ENCODE assay signal across 9 cellular contexts in genomic region chr9:128457207-128457606, GRCh38. TPM values are rescaled to one million over a fixed set of nuclear protein-coding genes. Genes with fewer than 3 reads are reported as not detected.
DNase-seq lines count a peak whose midpoint lies in the region; ATAC-seq, FAIRE-seq and TF ChIP-seq lines count a peak whose summit lies in the region.
"Had no signal": no experiment of that assay in that cellular context is flagged by ENCODE, and none has a peak within 500 bp of the region (broad histone marks: within the 10 kb centered on the region; RNA-seq: fewer than 3 reads in every experiment).

No MANE protein-coding gene starts in this region.

- no peak overlapping the region for H3K18ac ChIP-seq in H9 (ENCODE audit: insufficient read length, low read depth, low read length)

- H3K9me3 ChIP-seq in H9 (ENCODE audit: control insufficient read depth, low read depth, low read length) (no peaks in the 10 kb centered on the region), WERI-Rb-1 (ENCODE audit: severe bottlenecking) (no peaks in the 10 kb centered on the region), skeletal muscle tissue (ENCODE audit: control insufficient read depth in 3 of 3, low read length in 3 of 3) (no peaks in the 10 kb centered on the region)

- H3K4me1 ChIP-seq in H9 (ENCODE audit: insufficient read depth, low read length) = no peaks in the 10 kb centered on the region
- peaks cover 7 to 11% (median 8%) of the 10 kb centered on the region in 3 donors for H3K4me1 ChIP-seq in skeletal muscle tissue (ENCODE audit: control insufficient read depth in 3 of 3, insufficient read depth in 3 of 3, low read length in 3 of 3)

- no peak overlapping the region for H3K27ac Mint-ChIP-seq in H9
- H3K27ac Mint-ChIP-seq in glutamatergic neuron (ENCODE audit: unreplicated experiment) = no peak overlapping the region

- peak overlapping the region; percentile 78 to 89 for H3K4me3 Mint-ChIP-seq in H9
- peak overlapping the region; percentile 88 for H3K4me3 Mint-ChIP-seq in glutamatergic neuron (ENCODE audit: unreplicated experiment)

- no peak overlapping the region for H2BK5ac ChIP-seq in H9 (ENCODE audit: insufficient read length, low read length)

- no peak overlapping the region for H2AK5ac ChIP-seq in H9 (ENCODE audit: insufficient read length, low read length)

- FAIRE-seq in frontal cortex (lab: Jason Lieb, UNC) = no peak

- H3K9ac ChIP-seq in H9 (ENCODE audit: extremely low read depth, insufficient read length, low read length) = no peak overlapping the region
- peak overlapping the region in 1 of 3 donors; percentile 0 for H3K9ac ChIP-seq in skeletal muscle tissue (ENCODE audit: low read depth in 1 of 3, low read length in 3 of 3)

- no peaks in the 10 kb centered on the region for H4K20me1 ChIP-seq in H9 (ENCODE audit: control insufficient read depth, insufficient read depth, insufficient read length)

- no peak overlapping the region for H2BK120ac ChIP-seq in H9 (ENCODE audit: low read depth, low read length, poor library complexity, severe bottlenecking)

- H3K27me3 Mint-ChIP-seq in H9 (ENCODE audit: low read depth) (peaks cover 84% of the 10 kb centered on the region), glutamatergic neuron (ENCODE audit: unreplicated experiment) (peaks cover 5% of the 10 kb centered on the region)

- H4K8ac ChIP-seq in H9 (replicated peaks; ENCODE audit: insufficient read length, low read depth, low read length) = no peak overlapping the region

- no CpG with 5 or more reads among the region's 14 CpGs for WGBS in H9 (ENCODE audit: extremely low coverage, insufficient read length, low lambda C conversion rate)

- H3K23me2 ChIP-seq in H9 (ENCODE audit: insufficient read length, low read depth, low read length, poor library complexity, severe bottlenecking) = peaks cover 12% of the 10 kb centered on the region

- no peaks in the 10 kb centered on the region for H3K79me1 ChIP-seq in H9 (ENCODE audit: insufficient read depth, low read depth, low read length, poor library complexity, severe bottlenecking)

- no peak overlapping the region for H3K56ac ChIP-seq in H9 (ENCODE audit: insufficient read length, low read depth, low read length)

- peaks cover 36% of the 10 kb centered on the region for H3K36me3 ChIP-seq in WERI-Rb-1
- H3K36me3 ChIP-seq in skeletal muscle tissue (ENCODE audit: control insufficient read depth in 3 of 3, insufficient read depth in 3 of 3, low read length in 3 of 3) = peaks cover 12 to 13% (median 13%) of the 10 kb centered on the region in 3 donors

- H3K79me2 ChIP-seq in H9 (ENCODE audit: insufficient read depth, low read length) = no peaks in the 10 kb centered on the region

- H3K27ac ChIP-seq in H9 (ENCODE audit: insufficient read length, low read depth, low read length) (no peak overlapping the region), WERI-Rb-1 (peak overlapping the region; percentile 86), skeletal muscle tissue (ENCODE audit: low read depth, low read length) (no peak overlapping the region)

- no peak overlapping the region for H3K4ac ChIP-seq in H9 (ENCODE audit: low read depth, low read length)

- DNase-seq in H9 (peak; percentile 49), WERI-Rb-1 (no peak), glutamatergic neuron (no peak), frontal cortex (ENCODE audit: low spot score in 2 of 2) (no peak)
- DNase-seq in stimulated activated naive CD4-positive, alpha-beta T cell treated with Interleukin-2 at 50 U/mL for 16 hours (lab: John Stamatoyannopoulos, UW) = no peak
- DNase-seq: GOT3 had no signal

- H3K14ac ChIP-seq in H9 (ENCODE audit: insufficient read depth, low read length) = no peak overlapping the region; the same call in 1 of the 2 replicates

- peaks cover 19% of the 10 kb centered on the region; the same call in 1 of the 2 replicates for H3K27me3 ChIP-seq in H9 (ENCODE audit: insufficient read depth, low read length)
- H3K27me3 ChIP-seq in WERI-Rb-1 (ENCODE audit: insufficient read depth, low read depth, severe bottlenecking) = no peaks in the 10 kb centered on the region
- peaks cover 0 to 7% (median 6%) of the 10 kb centered on the region in 3 donors for H3K27me3 ChIP-seq in skeletal muscle tissue (ENCODE audit: control insufficient read depth in 3 of 3, insufficient read depth in 3 of 3, low read length in 3 of 3)

- no peak overlapping the region for H3K23ac ChIP-seq in H9 (ENCODE audit: insufficient read length, low read depth, low read length)

- H3K4me2 ChIP-seq in H9 (ENCODE audit: insufficient read depth, insufficient read length, low read length) = peak overlapping the region; percentile 80

- TF ChIP-seq CTCF in H9 (conservative IDR thresholded peaks at IDR 0.05) (no peak), WERI-Rb-1 (IDR thresholded peaks at IDR 0.05; ENCODE audit: low read depth, low read length) (no peak), glutamatergic neuron (IDR thresholded peaks at IDR 0.05; ENCODE audit: partially characterized antibody, unreplicated experiment) (no peak)

- H3K36me3 Mint-ChIP-seq in H9 (ENCODE audit: insufficient read depth in 1 of 3, low read depth in 3 of 3) (peaks cover 15 to 31% (median 24%) of the 10 kb centered on the region in 3 experiments; a peak in 6 of 7 replicates), glutamatergic neuron (ENCODE audit: unreplicated experiment) (no peaks in the 10 kb centered on the region)

- no peak overlapping the region for H4K91ac ChIP-seq in H9 (ENCODE audit: insufficient read length, low read depth, low read length)

- H3K9me3 Mint-ChIP-seq in H9 = peaks cover 0 to 3% of the 10 kb centered on the region in 2 experiments; a peak in 1 of 5 replicates
- H3K9me3 Mint-ChIP-seq in glutamatergic neuron (ENCODE audit: unreplicated experiment) = peaks cover 2% of the 10 kb centered on the region

- ATAC-seq in GM19397 (IDR thresholded peaks at IDR 0.05; ENCODE audit: unreplicated experiment) (no peak), GM21528 (IDR thresholded peaks at IDR 0.05; ENCODE audit: low FRiP score, unreplicated experiment) (no peak)

- H3K4me1 Mint-ChIP-seq in H9 (peaks cover 8 to 11% of the 10 kb centered on the region in 2 experiments), glutamatergic neuron (ENCODE audit: low read depth, unreplicated experiment) (peaks cover 2% of the 10 kb centered on the region)

- peak overlapping the region; percentile 78 for H3K4me3 ChIP-seq in WERI-Rb-1 (ENCODE audit: low read depth, low read length)
- peak overlapping the region; percentile 35 to 90 (median 89) for H3K4me3 ChIP-seq in skeletal muscle tissue (ENCODE audit: low read length in 3 of 3)

- H4K5ac ChIP-seq in H9 (ENCODE audit: insufficient read length, low read depth, low read length) = no peak overlapping the region

- no peak overlapping the region for H3T11ph ChIP-seq in H9 (ENCODE audit: low read length)

- no peak overlapping the region for H2BK20ac ChIP-seq in H9 (ENCODE audit: low read depth, low read length, poor library complexity, severe bottlenecking)

- no peak overlapping the region for H2BK15ac ChIP-seq in H9 (ENCODE audit: low read depth, low read length)

- H2BK12ac ChIP-seq in H9 (ENCODE audit: insufficient read length, low read depth, low read length) = no peak overlapping the region

- no peak overlapping the region for H2AFZ ChIP-seq in H9 (ENCODE audit: low read length)

RNA-seq across cellular contexts. Expression of gene ODF2, which starts 1.4 kb away (rescaled TPM):
- 15.7 and 16.7 TPM in 2 replicates for total RNA-seq in H9 (2021)
- 40.7 TPM for total RNA-seq in glutamatergic neuron (ENCODE audit: unreplicated experiment)
- 15.7 TPM for total RNA-seq in skeletal muscle tissue
- 17.1 TPM for total RNA-seq in frontal cortex

RNA-seq across cellular contexts. Expression of gene CERCAM, which starts 36.5 kb away (rescaled TPM):
- total RNA-seq in H9 (2021) = 5.4 and 5.9 TPM in 2 replicates
- 56.1 TPM for total RNA-seq in glutamatergic neuron (ENCODE audit: unreplicated experiment)
- total RNA-seq in skeletal muscle tissue = 33.4 TPM
- 10.2 TPM for total RNA-seq in frontal cortex

RNA-seq across cellular contexts. Expression of gene GLE1, which starts 47.3 kb away (rescaled TPM):
- total RNA-seq in H9 (2021) = 17.9 and 19.0 TPM in 2 replicates
- total RNA-seq in glutamatergic neuron (ENCODE audit: unreplicated experiment) = 11.0 TPM
- 16.7 TPM for total RNA-seq in skeletal muscle tissue
- total RNA-seq in frontal cortex = 21.6 TPM
